Comparison of ENCODE assay signal across 9 cellular contexts in genomic region chr5:38551020-38552017, GRCh38. TPM values are rescaled to one million over a fixed set of nuclear protein-coding genes. Genes with fewer than 3 reads are reported as not detected.
DNase-seq lines count a peak whose midpoint lies in the region; ATAC-seq and TF ChIP-seq lines count a peak whose summit lies in the region.
"Had no signal": no experiment of that assay in that cellular context is flagged by ENCODE, and none has a peak within 500 bp of the region (broad histone marks: within the 10 kb centered on the region; RNA-seq: fewer than 3 reads in every experiment).

No MANE protein-coding gene starts in this region.

- no peak for TF ChIP-seq CTCF in mucosa of descending colon (IDR thresholded peaks at IDR 0.05)

- H3K4me3 ChIP-seq in mucosa of descending colon: no peak overlapping the region

- DNase-seq in DMS153 treated with DMSO at 0.1 percent for 48 hours (lab: John Stamatoyannopoulos, UW; ENCODE audit: unreplicated experiment): peak; percentile 75
- peak; percentile 27 for DNase-seq in NCI-H510A (lab: John Stamatoyannopoulos, UW)
- DNase-seq in cerebellar cortex (ENCODE audit: low spot score): peak; percentile 45
- DNase-seq in mucosa of descending colon: peak in 1 of 3 donors; percentile 23
- DNase-seq in NK-92 (lab: John Stamatoyannopoulos, UW; ENCODE audit: unreplicated experiment): no peak
- no peak for DNase-seq in activated T-cell treated with anti-CD3 and anti-CD28 coated beads, Interleukin-2, amount 50 U/mL, for 1 hour
- DNase-seq: naive B cell had no signal

- peak; percentile 60 for ATAC-seq in GM21619 (IDR thresholded peaks at IDR 0.05; ENCODE audit: unreplicated experiment)
- peak; percentile 51 for ATAC-seq in mucosa of descending colon
- ATAC-seq in HG03280 (IDR thresholded peaks at IDR 0.05; ENCODE audit: unreplicated experiment): no peak

- no peaks in the 10 kb centered on the region for H3K36me3 ChIP-seq in mucosa of descending colon (ENCODE audit: low read depth)

- H3K4me1 ChIP-seq in mucosa of descending colon (ENCODE audit: low read depth): no peaks in the 10 kb centered on the region

- no peaks in the 10 kb centered on the region for H3K9me3 ChIP-seq in mucosa of descending colon

- intact Hi-C loops in mucosa of descending colon (cut with DNase I, micrococcal nuclease): no loop called here

RNA-seq across cellular contexts. Expression of gene LIFR, which starts 5.1 kb away (rescaled TPM):
- 10 to 100 TPM in 2 of 3 donors, 1 to 10 TPM in 1; 9.5 to 28.9 (median 13.1) TPM for total RNA-seq in mucosa of descending colon

Comparison
In these comparisons a context has a peak if more than half of its experiments do, and no peak if none do; other contexts are left out.
1. DNase-seq: peak in DMS153 treated with DMSO at 0.1 percent for 48 hours (single experiment), NCI-H510A (single experiment) and cerebellar cortex (single experiment); none in NK-92 (single experiment) and activated T-cell treated with anti-CD3 and anti-CD28 coated beads, Interleukin-2, amount 50 U/mL, for 1 hour (single experiment).